Comparison of ENCODE assay signal across 14 cellular contexts in genomic region chr19:13629687-13630357, GRCh38.
DNase-seq lines count a peak whose midpoint lies in the region; ATAC-seq, FAIRE-seq and TF ChIP-seq lines count a peak whose summit lies in the region.
"Had no signal": no experiment of that assay in that cellular context is flagged by ENCODE, and none has a peak within 500 bp of the region (broad histone marks: within the 10 kb centered on the region; RNA-seq: fewer than 3 reads in every experiment).

No MANE protein-coding gene starts in this region.

- intact Hi-C loops in K562 (cut with micrococcal nuclease): no loop called here
- intact Hi-C loops in aorta (cut with DNase I): no loop called here

- TF ChIP-seq EP300 in K562 (IDR thresholded peaks at IDR 0.05; ENCODE audit: low read length): no peak

- DNase-seq in activated naive CD4-positive, alpha-beta T cell treated with anti-CD3 and anti-CD28 coated beads, Interleukin-2, amount 50 U/mL, for 72 hours (ENCODE audit: low spot score in 2 of 2): peak in 1 of 2 donors; percentile 56
- no peak for DNase-seq in activated naive CD4-positive, alpha-beta T cell (lab: John Stamatoyannopoulos, UW)
- DNase-seq in K562 (ENCODE audit: extremely low read depth in 1 of 4, low spot score in 3 of 4): no peak
- DNase-seq in stimulated activated effector memory CD8-positive, alpha-beta T cell treated with anti-CD3 and anti-CD28 coated beads, Interleukin-12 subunit alpha, Interleukin-12 subunit beta, amount 100 ng/mL, for 72 hours (ENCODE audit: low spot score in 2 of 2): no peak
- no peak for DNase-seq in NCI-H524 treated with DMSO at 0.1 percent for 48 hours (lab: John Stamatoyannopoulos, UW)
- DNase-seq in aorta: no peak
- DNase-seq: C1 segment of cervical spinal cord, NCI-H1092 treated with DMSO at 0.1 percent for 48 hours, NCI-H510A, occipital lobe had no signal

- ATAC-seq in activated naive CD4-positive, alpha-beta T cell treated with anti-CD3 and anti-CD28 coated beads, Interleukin-2, amount 50 U/mL, for 72 hours: peak; percentile 71 to 94
- ATAC-seq in K562: no peak
- peak; percentile 45 for ATAC-seq in stimulated activated effector memory CD8-positive, alpha-beta T cell treated with anti-CD3 and anti-CD28 coated beads, Interleukin-12 subunit alpha, Interleukin-12 subunit beta, amount 100 ng/mL, for 72 hours
- no peak for ATAC-seq in aorta (ENCODE audit: low FRiP score)
- ATAC-seq in HG03460 (IDR thresholded peaks at IDR 0.05; ENCODE audit: unreplicated experiment): no peak

- TF ChIP-seq RAD21 in K562 (CRISPR knock-in tag; conservative IDR thresholded peaks at IDR 0.05 in 1 of 2, IDR thresholded peaks at IDR 0.05 in 1 of 2): no peak

- BruUV-seq in K562 (replicated peaks; lab: Mats Ljungman, UMichigan): no TSS peak

- H3K36me3 Mint-ChIP-seq in activated naive CD4-positive, alpha-beta T cell treated with anti-CD3 and anti-CD28 coated beads, Interleukin-2, amount 50 U/mL, for 72 hours: no peaks in the 10 kb centered on the region
- no peaks in the 10 kb centered on the region for H3K36me3 Mint-ChIP-seq in stimulated activated effector memory CD8-positive, alpha-beta T cell treated with anti-CD3 and anti-CD28 coated beads, Interleukin-12 subunit alpha, Interleukin-12 subunit beta, amount 100 ng/mL, for 72 hours

- no peak overlapping the region for H3K4me3 Mint-ChIP-seq in stimulated activated effector memory CD8-positive, alpha-beta T cell treated with anti-CD3 and anti-CD28 coated beads, Interleukin-12 subunit alpha, Interleukin-12 subunit beta, amount 100 ng/mL, for 72 hours

- no peaks in the 10 kb centered on the region for H3K36me3 ChIP-seq in HUES48 (ENCODE audit: control insufficient read depth, insufficient read depth, low read length)
- no peaks in the 10 kb centered on the region for H3K36me3 ChIP-seq in K562 (ENCODE audit: control insufficient read depth, insufficient read depth, low read length)
- H3K36me3 ChIP-seq in aorta (ENCODE audit: control insufficient read depth in 1 of 2, insufficient read depth in 2 of 2, low read length in 1 of 2): no peaks in the 10 kb centered on the region
- H3K36me3 ChIP-seq: cardiac muscle cell, vagina had no signal

- H3K4me1 Mint-ChIP-seq in stimulated activated effector memory CD8-positive, alpha-beta T cell treated with anti-CD3 and anti-CD28 coated beads, Interleukin-12 subunit alpha, Interleukin-12 subunit beta, amount 100 ng/mL, for 72 hours: no peaks in the 10 kb centered on the region

- H2AFZ ChIP-seq in K562 (ENCODE audit: low read depth, low read length): no peak overlapping the region

- TF ChIP-seq POLR2A in K562 (conservative IDR thresholded peaks at IDR 0.05): no peak

- POLR2A ChIA-PET in K562 (lab: Yijun Ruan, JAX): no interaction called here

- H4K20me1 ChIP-seq in K562 (replicated peaks; ENCODE audit: control insufficient read depth, insufficient read depth, low read length): no peaks in the 10 kb centered on the region

- H3K27ac Mint-ChIP-seq in activated naive CD4-positive, alpha-beta T cell treated with anti-CD3 and anti-CD28 coated beads, Interleukin-2, amount 50 U/mL, for 72 hours: peak overlapping the region in 1 of 2 donors; percentile 56
- no peak overlapping the region for H3K27ac Mint-ChIP-seq in stimulated activated effector memory CD8-positive, alpha-beta T cell treated with anti-CD3 and anti-CD28 coated beads, Interleukin-12 subunit alpha, Interleukin-12 subunit beta, amount 100 ng/mL, for 72 hours

- no peak for FAIRE-seq in K562 (lab: Jason Lieb, UNC)

- H3K4me1 ChIP-seq in HUES48 (ENCODE audit: control insufficient read depth, insufficient read depth, low read length) (peaks cover 21% of the 10 kb centered on the region), K562 (replicated peaks in 1 of 2; ENCODE audit: control insufficient read depth in 2 of 2, insufficient read depth in 2 of 2, low read length in 2 of 2) (no peaks in the 10 kb centered on the region), aorta (ENCODE audit: control insufficient read depth in 1 of 2, insufficient read depth in 2 of 2, low read length in 2 of 2) (no peaks in the 10 kb centered on the region)
- H3K4me1 ChIP-seq: vagina had no signal

- 0 out of 2 replicates have a peak, but pooled peaks cover 4% of the 10 kb centered on the region for H3K9me3 ChIP-seq in HUES48 (ENCODE audit: control insufficient read depth, insufficient read depth, low read length)
- no peaks in the 10 kb centered on the region for H3K9me3 ChIP-seq in K562 (replicated peaks; ENCODE audit: control insufficient read depth, insufficient read depth, low read depth, low read length)
- peaks cover 1% of the 10 kb centered on the region for H3K9me3 ChIP-seq in aorta (ENCODE audit: control insufficient read depth, low read length)
- H3K9me3 ChIP-seq: vagina had no signal

- H3K9me1 ChIP-seq in K562 (ENCODE audit: control insufficient read depth, insufficient read depth, low read length): no peaks in the 10 kb centered on the region

- TF ChIP-seq CTCF in K562 (IDR thresholded peaks at IDR 0.05 in 2 of 3, conservative IDR thresholded peaks at IDR 0.05 in 1 of 3; ENCODE audit: insufficient read depth in 2 of 3, low read depth in 1 of 3, low read length in 3 of 3): no peak

- CTCF ChIA-PET in K562 (lab: Yijun Ruan, JAX; ENCODE audit: low intra/inter-chr PET ratio): no interaction called here

- H3K9ac ChIP-seq in HUES48 (ENCODE audit: low read depth, low read length) (no peak overlapping the region), K562 (ENCODE audit: insufficient read depth in 1 of 2, low read depth in 2 of 2, low read length in 2 of 2) (no peak overlapping the region)

- H3K27me3 ChIP-seq in HUES48 (ENCODE audit: control insufficient read depth, insufficient read depth, low read length) (no peaks in the 10 kb centered on the region), K562 (ENCODE audit: control insufficient read depth in 2 of 2, insufficient read depth in 2 of 2, low read length in 2 of 2) (peaks cover 3 to 19% of the 10 kb centered on the region in 2 experiments; a peak in 4 of 5 replicates), aorta (ENCODE audit: control insufficient read depth in 1 of 2, insufficient read depth in 2 of 2, low read length in 1 of 2) (no peaks in the 10 kb centered on the region)
- H3K27me3 ChIP-seq: cardiac muscle cell, vagina had no signal

- no peaks in the 10 kb centered on the region for H3K9me3 Mint-ChIP-seq in activated naive CD4-positive, alpha-beta T cell treated with anti-CD3 and anti-CD28 coated beads, Interleukin-2, amount 50 U/mL, for 72 hours
- no peaks in the 10 kb centered on the region for H3K9me3 Mint-ChIP-seq in stimulated activated effector memory CD8-positive, alpha-beta T cell treated with anti-CD3 and anti-CD28 coated beads, Interleukin-12 subunit alpha, Interleukin-12 subunit beta, amount 100 ng/mL, for 72 hours

- H3K27ac ChIP-seq in HUES48 (ENCODE audit: low read depth, low read length): peak overlapping the region; percentile 42
- no peak overlapping the region for H3K27ac ChIP-seq in K562 (ENCODE audit: extremely low read depth, low read depth, low read length)
- H3K27ac ChIP-seq in aorta (ENCODE audit: low read depth in 1 of 2, low read length in 2 of 2): no peak overlapping the region
- H3K27ac ChIP-seq: cardiac muscle cell, vagina had no signal

- H3K4me3 ChIP-seq in HUES48 (ENCODE audit: low read depth, low read length): no peak overlapping the region
- no peak overlapping the region for H3K4me3 ChIP-seq in K562
- H3K4me3 ChIP-seq in aorta (ENCODE audit: low read length in 2 of 2): no peak overlapping the region
- H3K4me3 ChIP-seq: cardiac muscle cell, vagina had no signal

- WGBS in K562 (ENCODE audit: insufficient coverage, low coverage, missing lambda C conversion rate): 2% methylated on average over 6 of the region's 6 CpGs
- 81% methylated on average over 6 of the region's 6 CpGs for WGBS in aorta, 2 donors

- H3K4me2 ChIP-seq in K562 (ENCODE audit: insufficient read depth, low read length): no peak overlapping the region

- H3K79me2 ChIP-seq in K562 (ENCODE audit: control insufficient read depth, insufficient read depth, low read length): no peaks in the 10 kb centered on the region

- in situ Hi-C loops in K562 (cut with MboI): no loop called here

TF ChIP-seq in K562, 482 proteins besides CTCF, POLR2A, EP300 and RAD21 (continues in another document):
- TF ChIP-seq GABPB2 (CRISPR knock-in tag; conservative IDR thresholded peaks at IDR 0.05): no peak
- TF ChIP-seq, protein P1, sequence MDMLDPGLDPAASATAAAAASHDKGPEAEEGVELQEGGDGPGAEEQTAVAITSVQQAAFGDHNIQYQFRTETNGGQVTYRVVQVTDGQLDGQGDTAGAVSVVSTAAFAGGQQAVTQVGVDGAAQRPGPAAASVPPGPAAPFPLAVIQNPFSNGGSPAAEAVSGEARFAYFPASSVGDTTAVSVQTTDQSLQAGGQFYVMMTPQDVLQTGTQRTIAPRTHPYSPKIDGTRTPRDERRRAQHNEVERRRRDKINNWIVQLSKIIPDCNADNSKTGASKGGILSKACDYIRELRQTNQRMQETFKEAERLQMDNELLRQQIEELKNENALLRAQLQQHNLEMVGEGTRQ (CRISPR knock-in tag; IDR thresholded peaks at IDR 0.05): peak; percentile 51
- no peak for TF ChIP-seq NONO (IDR thresholded peaks at IDR 0.05; ENCODE audit: low read depth in 2 of 2, low read length in 1 of 2)
- TF ChIP-seq ID3 (CRISPR knock-in tag; IDR thresholded peaks at IDR 0.05): no peak
- no peak for TF ChIP-seq ID3 (tag; IDR thresholded peaks at IDR 0.05)
- TF ChIP-seq MAFG (tag; conservative IDR thresholded peaks at IDR 0.05): 0 out of 2 replicates have a peak, but pooled peaks have one; percentile 20
- TF ChIP-seq ZNF121 (CRISPR knock-in tag; conservative IDR thresholded peaks at IDR 0.05): no peak
- peak; percentile 41; the same call in 1 of the 2 replicates for TF ChIP-seq TOE1 (IDR thresholded peaks at IDR 0.05; ENCODE audit: borderline replicate concordance)
- no peak for TF ChIP-seq TOE1 (CRISPR knock-in tag; IDR thresholded peaks at IDR 0.05; ENCODE audit: borderline replicate concordance, low read depth)
- peak; percentile 15; the same call in 1 of the 2 replicates for TF ChIP-seq RAD51 (IDR thresholded peaks at IDR 0.05; ENCODE audit: borderline replicate concordance, low read depth)
- TF ChIP-seq, protein P2, sequence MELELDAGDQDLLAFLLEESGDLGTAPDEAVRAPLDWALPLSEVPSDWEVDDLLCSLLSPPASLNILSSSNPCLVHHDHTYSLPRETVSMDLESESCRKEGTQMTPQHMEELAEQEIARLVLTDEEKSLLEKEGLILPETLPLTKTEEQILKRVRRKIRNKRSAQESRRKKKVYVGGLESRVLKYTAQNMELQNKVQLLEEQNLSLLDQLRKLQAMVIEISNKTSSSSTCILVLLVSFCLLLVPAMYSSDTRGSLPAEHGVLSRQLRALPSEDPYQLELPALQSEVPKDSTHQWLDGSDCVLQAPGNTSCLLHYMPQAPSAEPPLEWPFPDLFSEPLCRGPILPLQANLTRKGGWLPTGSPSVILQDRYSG (tag; conservative IDR thresholded peaks at IDR 0.05; ENCODE audit: low read depth): no peak

Comparison
In these comparisons a context has a peak if more than half of its experiments do, and no peak if none do; other contexts are left out.
1. ATAC-seq: peak in activated naive CD4-positive, alpha-beta T cell treated with anti-CD3 and anti-CD28 coated beads, Interleukin-2, amount 50 U/mL, for 72 hours (2 of 2) and stimulated activated effector memory CD8-positive, alpha-beta T cell treated with anti-CD3 and anti-CD28 coated beads, Interleukin-12 subunit alpha, Interleukin-12 subunit beta, amount 100 ng/mL, for 72 hours (single experiment); none in K562 (single experiment), aorta (single experiment) and HG03460 (single experiment).